ENCODE assay signal across 1 cellular context in genomic region chrX:70432936-70433847, GRCh38.
TF ChIP-seq lines count a peak whose summit lies in the region.

No MANE protein-coding gene starts in this region.

TF ChIP-seq in IMR-90, 13 proteins besides CTCF, POLR2A, EP300 and RAD21 (continued from another document):
- TF ChIP-seq USF2 (IDR thresholded peaks at IDR 0.05; ENCODE audit: low read depth, low read length) (no peak), MAZ (IDR thresholded peaks at IDR 0.05; ENCODE audit: borderline replicate concordance, low read depth, low read length) (no peak), MXI1 (IDR thresholded peaks at IDR 0.05; ENCODE audit: borderline replicate concordance, low read depth, low read length) (no peak), ELK1 (IDR thresholded peaks at IDR 0.05; ENCODE audit: borderline replicate concordance, low read depth, low read length) (no peak), MAFK (IDR thresholded peaks at IDR 0.05; ENCODE audit: low read depth, low read length) (no peak), NFE2L2 (IDR thresholded peaks at IDR 0.05; ENCODE audit: low read depth, low read length) (no peak), RFX5 (IDR thresholded peaks at IDR 0.05; ENCODE audit: low read depth, low read length) (no peak), CEBPB (IDR thresholded peaks at IDR 0.05; ENCODE audit: low read depth, low read length) (no peak), RCOR1 (IDR thresholded peaks at IDR 0.05; ENCODE audit: insufficient replicate concordance, low read length) (no peak)
